In genomic region chr13:94120878-94121277, GRCh38 we compare ENCODE assay signal across 14 cellular contexts.
DNase-seq lines count a peak whose midpoint lies in the region; ATAC-seq and TF ChIP-seq lines count a peak whose summit lies in the region.
"Had no signal": no experiment of that assay in that cellular context is flagged by ENCODE, and none has a peak within 500 bp of the region (broad histone marks: within the 10 kb centered on the region; RNA-seq: fewer than 3 reads in every experiment).

No MANE protein-coding gene starts in this region.

- H3K4me1 ChIP-seq in HEK293 (ENCODE audit: control insufficient read depth, insufficient read depth, low read length): no peaks in the 10 kb centered on the region
- H3K4me1 ChIP-seq: A549 had no signal

- H3K27ac ChIP-seq in HEK293 (ENCODE audit: extremely low read depth, low read depth, low read length): no peak overlapping the region
- H3K27ac ChIP-seq: A549 had no signal

- peak; percentile 67 for ATAC-seq in WTC11
- ATAC-seq: A549; CD8-positive, alpha-beta T cell; GM23338; HepG2 had no signal

- no peak overlapping the region for H3K4me3 Mint-ChIP-seq in WTC11
- H3K4me3 Mint-ChIP-seq in progenitor cell of endocrine pancreas (ENCODE audit: low read depth): no peak overlapping the region
- H3K4me3 Mint-ChIP-seq: CD14-positive monocyte; CD8-positive, alpha-beta T cell; GM23338 had no signal

- CTCF ChIA-PET in HEK293 (lab: Yijun Ruan, JAX) (no interaction called here), WTC11 (lab: Charles Lee) (no interaction called here)

- H3K4me1 Mint-ChIP-seq in WTC11: peaks cover 29% of the 10 kb centered on the region
- peaks cover 60% of the 10 kb centered on the region for H3K4me1 Mint-ChIP-seq in progenitor cell of endocrine pancreas (ENCODE audit: low read depth)
- H3K4me1 Mint-ChIP-seq: CD14-positive monocyte had no signal

- no peaks in the 10 kb centered on the region for H3K36me3 Mint-ChIP-seq in WTC11
- H3K36me3 Mint-ChIP-seq in progenitor cell of endocrine pancreas (ENCODE audit: insufficient read depth): peaks cover 1% of the 10 kb centered on the region
- H3K36me3 Mint-ChIP-seq: CD14-positive monocyte; CD8-positive, alpha-beta T cell had no signal

- no peak for DNase-seq in WTC11 (ENCODE audit: low spot score)
- DNase-seq in left kidney (ENCODE audit: low read depth, low spot score): peak; percentile 58
- DNase-seq in progenitor cell of endocrine pancreas (ENCODE audit: low spot score, unreplicated experiment): no peak
- DNase-seq in DMS 273 treated with DMSO at 0.1 percent for 48 hours (lab: John Stamatoyannopoulos, UW): no peak
- no peak for DNase-seq in activated CD4-positive, alpha-beta T cell treated with anti-CD3 and anti-CD28 coated beads for 4 hours
- no peak for DNase-seq in NCI-H146 (lab: John Stamatoyannopoulos, UW)
- DNase-seq: CD8-positive, alpha-beta T cell; COR-L47; H7 had no signal

- H3K4me3 ChIP-seq in HEK293 (ENCODE audit: low read depth, low read length): no peak overlapping the region
- H3K4me3 ChIP-seq: A549, GM23338 had no signal

- TF ChIP-seq CTCF in HEK293 (tag by site-specific recombination; IDR thresholded peaks at IDR 0.05) (no peak), WTC11 (IDR thresholded peaks at IDR 0.05) (no peak), progenitor cell of endocrine pancreas (IDR thresholded peaks at IDR 0.05; ENCODE audit: unreplicated experiment) (no peak)

- no peaks in the 10 kb centered on the region for H3K36me3 ChIP-seq in HEK293 (ENCODE audit: control insufficient read depth in 2 of 2, insufficient read depth in 1 of 2, low read length in 2 of 2)

- H3K9me3 ChIP-seq in HEK293 (ENCODE audit: control insufficient read depth, insufficient read depth, low read depth, low read length): no peaks in the 10 kb centered on the region
- H3K9me3 ChIP-seq: A549 had no signal

- POLR2A ChIA-PET in HEK293 (lab: Yijun Ruan, JAX): no interaction called here
- POLR2A ChIA-PET in WTC11 (lab: Charles Lee): no interaction called here

- H3K27ac Mint-ChIP-seq in WTC11 (no peak overlapping the region), progenitor cell of endocrine pancreas (peak overlapping the region; percentile 88)
- H3K27ac Mint-ChIP-seq: CD14-positive monocyte; CD8-positive, alpha-beta T cell; GM23338 had no signal

- H3K9me3 Mint-ChIP-seq in WTC11: no peaks in the 10 kb centered on the region
- H3K9me3 Mint-ChIP-seq in progenitor cell of endocrine pancreas (ENCODE audit: low read depth): peaks cover 2% of the 10 kb centered on the region
- H3K9me3 Mint-ChIP-seq: CD8-positive, alpha-beta T cell; GM23338 had no signal

- no peaks in the 10 kb centered on the region; the same call in 1 of the 2 replicates for H3K27me3 Mint-ChIP-seq in WTC11 (ENCODE audit: low read depth)
- H3K27me3 Mint-ChIP-seq in progenitor cell of endocrine pancreas: no peaks in the 10 kb centered on the region

TF ChIP-seq in HEK293, 187 proteins besides CTCF, POLR2A, EP300 and RAD21 (continues in another document):
- no peak for TF ChIP-seq ZNF580 (tag by site-specific recombination; IDR thresholded peaks at IDR 0.05)
- TF ChIP-seq, protein P1, sequence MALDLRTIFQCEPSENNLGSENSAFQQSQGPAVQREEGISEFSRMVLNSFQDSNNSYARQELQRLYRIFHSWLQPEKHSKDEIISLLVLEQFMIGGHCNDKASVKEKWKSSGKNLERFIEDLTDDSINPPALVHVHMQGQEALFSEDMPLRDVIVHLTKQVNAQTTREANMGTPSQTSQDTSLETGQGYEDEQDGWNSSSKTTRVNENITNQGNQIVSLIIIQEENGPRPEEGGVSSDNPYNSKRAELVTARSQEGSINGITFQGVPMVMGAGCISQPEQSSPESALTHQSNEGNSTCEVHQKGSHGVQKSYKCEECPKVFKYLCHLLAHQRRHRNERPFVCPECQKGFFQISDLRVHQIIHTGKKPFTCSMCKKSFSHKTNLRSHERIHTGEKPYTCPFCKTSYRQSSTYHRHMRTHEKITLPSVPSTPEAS (tag by site-specific recombination; IDR thresholded peaks at IDR 0.05): no peak
- peak; percentile 92 for TF ChIP-seq TRIM28 (IDR thresholded peaks at IDR 0.05; ENCODE audit: borderline replicate concordance, low read length)
- TF ChIP-seq ZNF202 (tag by site-specific recombination; IDR thresholded peaks at IDR 0.05; ENCODE audit: borderline replicate concordance): no peak
- TF ChIP-seq KLF17 (tag by site-specific recombination; IDR thresholded peaks at IDR 0.05): no peak
- no peak for TF ChIP-seq ZNF549 (tag by site-specific recombination; IDR thresholded peaks at IDR 0.05)
- TF ChIP-seq ZNF560 (tag by site-specific recombination; IDR thresholded peaks at IDR 0.05; ENCODE audit: borderline replicate concordance): no peak
- TF ChIP-seq SCRT2 (tag by site-specific recombination; IDR thresholded peaks at IDR 0.05): peak; percentile 77
- TF ChIP-seq AEBP2 (tag by site-specific recombination; IDR thresholded peaks at IDR 0.05; ENCODE audit: borderline replicate concordance): no peak
- TF ChIP-seq HOXA7 (CRISPR knock-in tag; IDR thresholded peaks at IDR 0.05; ENCODE audit: borderline replicate concordance): no peak

TF ChIP-seq in WTC11, 78 proteins besides CTCF, POLR2A, EP300 and RAD21 (continues in another document):
- TF ChIP-seq RELA (CRISPR knock-in tag; IDR thresholded peaks at IDR 0.05; ENCODE audit: borderline replicate concordance) (no peak), SMAD3 (CRISPR knock-in tag; IDR thresholded peaks at IDR 0.05; ENCODE audit: borderline replicate concordance) (no peak), TEAD4 (CRISPR knock-in tag; IDR thresholded peaks at IDR 0.05) (no peak), ZNF219 (CRISPR knock-in tag; IDR thresholded peaks at IDR 0.05; ENCODE audit: borderline replicate concordance) (no peak), ZNF317 (CRISPR knock-in tag; IDR thresholded peaks at IDR 0.05; ENCODE audit: borderline replicate concordance, low read depth) (no peak), PREB (CRISPR knock-in tag; IDR thresholded peaks at IDR 0.05; ENCODE audit: borderline replicate concordance) (no peak), GABPB1 (CRISPR knock-in tag; IDR thresholded peaks at IDR 0.05) (no peak)
- TF ChIP-seq, protein P2, sequence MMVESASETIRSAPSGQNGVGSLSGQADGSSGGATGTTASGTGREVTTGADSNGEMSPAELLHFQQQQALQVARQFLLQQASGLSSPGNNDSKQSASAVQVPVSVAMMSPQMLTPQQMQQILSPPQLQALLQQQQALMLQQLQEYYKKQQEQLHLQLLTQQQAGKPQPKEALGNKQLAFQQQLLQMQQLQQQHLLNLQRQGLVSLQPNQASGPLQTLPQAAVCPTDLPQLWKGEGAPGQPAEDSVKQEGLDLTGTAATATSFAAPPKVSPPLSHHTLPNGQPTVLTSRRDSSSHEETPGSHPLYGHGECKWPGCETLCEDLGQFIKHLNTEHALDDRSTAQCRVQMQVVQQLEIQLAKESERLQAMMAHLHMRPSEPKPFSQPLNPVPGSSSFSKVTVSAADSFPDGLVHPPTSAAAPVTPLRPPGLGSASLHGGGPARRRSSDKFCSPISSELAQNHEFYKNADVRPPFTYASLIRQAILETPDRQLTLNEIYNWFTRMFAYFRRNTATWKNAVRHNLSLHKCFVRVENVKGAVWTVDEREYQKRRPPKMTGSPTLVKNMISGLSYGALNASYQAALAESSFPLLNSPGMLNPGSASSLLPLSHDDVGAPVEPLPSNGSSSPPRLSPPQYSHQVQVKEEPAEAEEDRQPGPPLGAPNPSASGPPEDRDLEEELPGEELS (CRISPR knock-in tag; IDR thresholded peaks at IDR 0.05): no peak
- TF ChIP-seq, protein P3, sequence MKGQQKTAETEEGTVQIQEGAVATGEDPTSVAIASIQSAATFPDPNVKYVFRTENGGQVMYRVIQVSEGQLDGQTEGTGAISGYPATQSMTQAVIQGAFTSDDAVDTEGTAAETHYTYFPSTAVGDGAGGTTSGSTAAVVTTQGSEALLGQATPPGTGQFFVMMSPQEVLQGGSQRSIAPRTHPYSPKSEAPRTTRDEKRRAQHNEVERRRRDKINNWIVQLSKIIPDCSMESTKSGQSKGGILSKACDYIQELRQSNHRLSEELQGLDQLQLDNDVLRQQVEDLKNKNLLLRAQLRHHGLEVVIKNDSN (CRISPR knock-in tag; IDR thresholded peaks at IDR 0.05): no peak
- TF ChIP-seq, protein P4, sequence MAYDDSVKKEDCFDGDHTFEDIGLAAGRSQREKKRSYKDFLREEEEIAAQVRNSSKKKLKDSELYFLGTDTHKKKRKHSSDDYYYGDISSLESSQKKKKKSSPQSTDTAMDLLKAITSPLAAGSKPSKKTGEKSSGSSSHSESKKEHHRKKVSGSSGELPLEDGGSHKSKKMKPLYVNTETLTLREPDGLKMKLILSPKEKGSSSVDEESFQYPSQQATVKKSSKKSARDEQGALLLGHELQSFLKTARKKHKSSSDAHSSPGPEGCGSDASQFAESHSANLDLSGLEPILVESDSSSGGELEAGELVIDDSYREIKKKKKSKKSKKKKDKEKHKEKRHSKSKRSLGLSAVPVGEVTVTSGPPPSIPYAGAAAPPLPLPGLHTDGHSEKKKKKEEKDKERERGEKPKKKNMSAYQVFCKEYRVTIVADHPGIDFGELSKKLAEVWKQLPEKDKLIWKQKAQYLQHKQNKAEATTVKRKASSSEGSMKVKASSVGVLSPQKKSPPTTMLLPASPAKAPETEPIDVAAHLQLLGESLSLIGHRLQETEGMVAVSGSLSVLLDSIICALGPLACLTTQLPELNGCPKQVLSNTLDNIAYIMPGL (CRISPR knock-in tag; IDR thresholded peaks at IDR 0.05): no peak
